Comparison of ENCODE assay signal across 14 cellular contexts in the genomic region with DNA sequence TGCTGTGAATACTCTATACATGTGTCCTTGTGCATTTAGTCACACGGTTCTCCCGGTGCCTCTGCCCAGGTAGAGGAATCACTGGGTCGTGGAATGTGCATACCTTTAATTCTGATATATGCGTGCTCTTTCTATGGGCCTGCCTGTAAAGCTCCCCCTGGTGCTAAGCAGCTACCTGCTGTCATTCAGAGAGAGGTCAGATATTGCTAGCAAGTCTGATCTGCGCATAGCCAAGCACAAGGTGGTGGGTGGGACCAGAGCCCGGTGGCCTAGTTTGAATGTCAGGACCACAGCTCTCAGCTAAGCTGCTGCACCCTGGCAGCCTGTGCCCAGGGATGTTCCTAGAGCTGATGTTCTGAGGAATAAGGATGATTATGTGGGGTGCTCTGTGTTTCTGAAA. TPM values are rescaled to one million over a fixed set of nuclear protein-coding genes. Genes with fewer than 3 reads are reported as not detected.
DNase-seq lines count a peak whose midpoint lies in the region; ATAC-seq and TF ChIP-seq lines count a peak whose summit lies in the region.
"Had no signal": no experiment of that assay in that cellular context is flagged by ENCODE, and none has a peak within 500 bp of the region (broad histone marks: within the 10 kb centered on the region; RNA-seq: fewer than 3 reads in every experiment).

No MANE protein-coding gene starts in this region.

- H3K4me1 ChIP-seq in OCI-LY7 (ENCODE audit: insufficient read depth, low read length, poor library complexity, severe bottlenecking), result no peaks in the 10 kb centered on the region
- peaks cover 0 to 21% (median 2%) of the 10 kb centered on the region in 4 donors for H3K4me1 ChIP-seq in right lobe of liver

- intact Hi-C loops in OCI-LY7 (cut with micrococcal nuclease; ENCODE audit: unreplicated experiment) (no loop called here), right lobe of liver (cut with DNase I) (loop anchor here in 1 of 2 donors (10.0 kb wide), 1 partner anchor 153 kb away; no protein-coding TSS in a partner anchor)

- H3K4me3 ChIP-seq in GM12865 (ENCODE audit: low read depth, low read length) (no peak overlapping the region), OCI-LY7 (ENCODE audit: low read depth, low read length, poor library complexity, severe bottlenecking) (no peak overlapping the region), right lobe of liver (no peak overlapping the region)
- H3K4me3 ChIP-seq: PC-9 had no signal

- H2AFZ ChIP-seq in OCI-LY7 (ENCODE audit: low read length), result no peak overlapping the region
- H2AFZ ChIP-seq: PC-9 had no signal

- no peaks in the 10 kb centered on the region for H3K27me3 ChIP-seq in right lobe of liver

- peak; percentile 15 to 38 (median 26) for ATAC-seq in right lobe of liver
- ATAC-seq in HG02981 (IDR thresholded peaks at IDR 0.05; ENCODE audit: unreplicated experiment), result no peak
- ATAC-seq in GM19328 (IDR thresholded peaks at IDR 0.05; ENCODE audit: unreplicated experiment), result no peak
- ATAC-seq: activated CD8-positive, alpha-beta T cell treated with anti-CD3 and anti-CD28 coated beads, Interleukin-2, amount 10 ng/mL, durations not matched to agents 7 days and 5 days; activated T-helper 17 cell treated with anti-CD3 and anti-CD28 coated beads, Interleukin-2, amount 50 U/mL, for 72 hours; sciatic nerve had no signal

- no peaks in the 10 kb centered on the region for H3K36me3 ChIP-seq in OCI-LY7 (ENCODE audit: insufficient read depth, low read length)
- H3K36me3 ChIP-seq in right lobe of liver, result no peaks in the 10 kb centered on the region

- POLR2A ChIA-PET in OCI-LY7 (lab: Charles Lee), result interaction anchor here (0.9 to 1.4 kb wide), 2 partner anchors 9 to 21 kb away, joined by 4 read pairs; no protein-coding TSS in a partner anchor

- H3K9me3 ChIP-seq in OCI-LY7 (ENCODE audit: low read length) (no peaks in the 10 kb centered on the region), right lobe of liver (no peaks in the 10 kb centered on the region)

- CTCF ChIA-PET in OCI-LY7 (lab: Charles Lee; ENCODE audit: unreplicated experiment), result no interaction called here

- WGBS in right lobe of liver (ENCODE audit: insufficient coverage, low coverage, low lambda C conversion rate, missing lambda C conversion rate), result 60% methylated on average over 6 of the region's 6 CpGs

- H3K9me2 ChIP-seq in OCI-LY7 (ENCODE audit: insufficient read depth, low read length), result no peaks in the 10 kb centered on the region

- H3K4me2 ChIP-seq in OCI-LY7 (ENCODE audit: low read length), result no peak overlapping the region
- H3K4me2 ChIP-seq: PC-9 had no signal

- TF ChIP-seq POLR2A in erythroblast (IDR thresholded peaks at IDR 0.05; ENCODE audit: low read length), result no peak
- no peak for TF ChIP-seq POLR2A in right lobe of liver (IDR thresholded peaks at IDR 0.05)

- peak; percentile 30 for DNase-seq in GM12865 (ENCODE audit: low read depth)
- DNase-seq in OCI-LY7 (ENCODE audit: low spot score), result peak; percentile 10
- peak; percentile 28 to 30 for DNase-seq in erythroblast (lab: John Stamatoyannopoulos, UW)
- DNase-seq in right lobe of liver, result no peak
- DNase-seq in GM19240 (ENCODE audit: insufficient read length, low spot score), result no peak
- DNase-seq in nucleus accumbens (lab: John Stamatoyannopoulos, UW), result no peak
- DNase-seq: activated CD8-positive, alpha-beta T cell treated with anti-CD3 and anti-CD28 coated beads, Interleukin-2, amount 10 ng/mL, durations not matched to agents 7 days and 5 days; NCI-H187; NCI-H510A treated with DMSO at 0.1 percent for 48 hours; PC-9 had no signal

- BruUV-seq in OCI-LY7 (replicated peaks; lab: Mats Ljungman, UMichigan), result no TSS peak

- H3K27ac ChIP-seq in OCI-LY7 (ENCODE audit: low read depth, low read length, poor library complexity, severe bottlenecking) (no peak overlapping the region), right lobe of liver (no peak overlapping the region)
- H3K27ac ChIP-seq: PC-9 had no signal

- H3K79me2 ChIP-seq in OCI-LY7 (ENCODE audit: insufficient read depth, low read depth, low read length), result no peaks in the 10 kb centered on the region

- H4K20me1 ChIP-seq in OCI-LY7 (ENCODE audit: insufficient read depth, low read length), result no peaks in the 10 kb centered on the region

- TF ChIP-seq CTCF in GM12865 (IDR thresholded peaks at IDR 0.05; ENCODE audit: insufficient read depth, low read depth, low read length, missing control alignments) (peak; percentile 4), OCI-LY7 (conservative IDR thresholded peaks at IDR 0.05; ENCODE audit: low read length) (peak; percentile 34; the same call in 1 of the 2 replicates), right lobe of liver (IDR thresholded peaks at IDR 0.05) (no peak)

RNA-seq across cellular contexts. Expression of a gene that starts 33.4 kb away (rescaled TPM):
- 15.1 and 16.2 TPM in 2 replicates for total RNA-seq in OCI-LY7 (2014; rRNA removed; shearing (Covaris generic))
- 18.0 and 24.5 TPM in 2 replicates for total RNA-seq in OCI-LY7 (2022)
- 100 to 1,000 TPM in 1 of 6 experiments, 10 to 100 TPM in 5; 62.0 to 129 (median 81.7) TPM for total RNA-seq in right lobe of liver

Comparison
In these comparisons a context has a peak if more than half of its experiments do, and no peak if none do; other contexts are left out.
1. DNase-seq: peak in GM12865 (single experiment), OCI-LY7 (single experiment) and erythroblast (2 of 2); none in right lobe of liver (0 of 3), GM19240 (single experiment) and nucleus accumbens (0 of 56).
2. CTCF ChIP-seq: peak in GM12865 (single experiment) and OCI-LY7 (single experiment); none in right lobe of liver (0 of 4).
3. ATAC-seq: peak in right lobe of liver (4 of 4); none in HG02981 (single experiment) and GM19328 (single experiment).